Comparison of ENCODE assay signal across 18 cellular contexts in the genomic region with DNA sequence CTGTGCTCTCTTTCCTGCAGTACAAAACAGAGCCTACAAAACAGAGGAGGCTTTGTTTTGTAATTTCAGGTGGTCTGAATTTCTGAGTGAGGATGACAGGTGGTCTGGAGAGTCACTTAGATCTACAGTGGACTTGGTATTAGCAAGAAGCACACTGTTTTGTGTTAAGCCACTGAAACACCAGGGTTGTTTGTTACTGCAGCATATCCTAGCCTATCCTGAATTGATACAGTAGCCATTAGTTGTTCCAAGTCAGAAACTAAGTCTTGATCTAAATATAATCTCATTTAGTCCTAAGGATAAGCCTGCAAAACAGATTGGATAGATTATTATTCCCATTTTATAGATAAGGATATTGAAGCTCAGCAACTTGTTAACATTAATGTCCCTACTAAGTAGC.
DNase-seq lines count a peak whose midpoint lies in the region; TF ChIP-seq lines count a peak whose summit lies in the region.
"Had no signal": no experiment of that assay in that cellular context is flagged by ENCODE, and none has a peak within 500 bp of the region (broad histone marks: within the 10 kb centered on the region; RNA-seq: fewer than 3 reads in every experiment).

No MANE protein-coding gene starts in this region.

- peak overlapping the region in 6 of 11 experiments; percentile 33 to 77 (median 47); a peak in 10 of 22 replicates for H3K4me2 ChIP-seq in BLaER1 treated with 17β-estradiol and CSF1 and Interleukin-3, amounts not matched to agents 10 nM and 100 nM
- H3K4me2 ChIP-seq in Karpas-422 (ENCODE audit: low read depth, low read length, poor library complexity, severe bottlenecking): peak overlapping the region; percentile 61
- peak overlapping the region; percentile 1 for H3K4me2 ChIP-seq in SU-DHL-6 (ENCODE audit: low read depth, low read length, poor library complexity, severe bottlenecking)
- H3K4me2 ChIP-seq: A549 had no signal

- H3K9ac ChIP-seq in BLaER1 treated with 17β-estradiol and CSF1 and Interleukin-3, amounts not matched to agents 10 nM and 100 nM: no peak overlapping the region
- H3K9ac ChIP-seq in Karpas-422 (ENCODE audit: low read length): no peak overlapping the region
- no peak overlapping the region for H3K9ac ChIP-seq in SU-DHL-6 (ENCODE audit: low read length)
- H3K9ac ChIP-seq: GM23248 had no signal

- TF ChIP-seq CTCF in SU-DHL-6 (IDR thresholded peaks at IDR 0.05; ENCODE audit: insufficient read depth, low read length, poor library complexity, severe bottlenecking): no peak
- TF ChIP-seq CTCF in RWPE1 (conservative IDR thresholded peaks at IDR 0.05; ENCODE audit: low read depth): no peak

- H2AFZ ChIP-seq in Karpas-422 (ENCODE audit: low read length) (no peak overlapping the region), SU-DHL-6 (ENCODE audit: low read depth, low read length, severe bottlenecking) (no peak overlapping the region)
- H2AFZ ChIP-seq: GM23248 had no signal

- CTCF ChIA-PET in RWPE1 (lab: Yijun Ruan, JAX): interaction anchor here (1.6 kb wide), 1 partner anchor 10 kb away, joined by 4 read pairs; no protein-coding TSS in a partner anchor

- H3K9me3 ChIP-seq in BLaER1 treated with 17β-estradiol and CSF1 and Interleukin-3, amounts not matched to agents 10 nM and 100 nM (replicated peaks in 1 of 11): peaks cover 0 to 35% (median 30%) of the 10 kb centered on the region in 11 experiments; a peak in 19 of 22 replicates
- H3K9me3 ChIP-seq in Karpas-422 (ENCODE audit: low read length): no peaks in the 10 kb centered on the region
- no peaks in the 10 kb centered on the region for H3K9me3 ChIP-seq in SU-DHL-6 (ENCODE audit: insufficient read depth, low read length)
- H3K9me3 ChIP-seq: BE2C, Caco-2 had no signal

- H3K36me3 ChIP-seq in BLaER1 treated with 17β-estradiol and CSF1 and Interleukin-3, amounts not matched to agents 10 nM and 100 nM: peaks cover 51 to 94% (median 76%) of the 10 kb centered on the region in 11 experiments
- H3K36me3 ChIP-seq in Karpas-422 (ENCODE audit: insufficient read depth, low read length) (peaks cover 6% of the 10 kb centered on the region; the same call in 1 of the 2 replicates), SU-DHL-6 (ENCODE audit: low read length) (no peaks in the 10 kb centered on the region)

- H3K27me3 ChIP-seq in BLaER1 treated with 17β-estradiol and CSF1 and Interleukin-3, amounts not matched to agents 10 nM and 100 nM: no peaks in the 10 kb centered on the region
- H3K27me3 ChIP-seq in Karpas-422 (ENCODE audit: low read length): no peaks in the 10 kb centered on the region
- H3K27me3 ChIP-seq in SU-DHL-6 (ENCODE audit: low read length): no peaks in the 10 kb centered on the region
- H3K27me3 ChIP-seq: BE2C had no signal

- no peak overlapping the region for H3K4me3 ChIP-seq in BLaER1 treated with 17β-estradiol and CSF1 and Interleukin-3, amounts not matched to agents 10 nM and 100 nM
- H3K4me3 ChIP-seq in Karpas-422 (ENCODE audit: low read length) (no peak overlapping the region), SU-DHL-6 (ENCODE audit: insufficient read depth, low read length, poor library complexity, severe bottlenecking) (no peak overlapping the region)
- H3K4me3 ChIP-seq: A549, GM23248 had no signal

- no peak overlapping the region for H3K27ac ChIP-seq in BLaER1 treated with 17β-estradiol and CSF1 and Interleukin-3, amounts not matched to agents 10 nM and 100 nM
- H3K27ac ChIP-seq in Karpas-422 (ENCODE audit: low read length): peak overlapping the region; percentile 88
- H3K27ac ChIP-seq in SU-DHL-6 (ENCODE audit: low read depth, low read length): peak overlapping the region; percentile 99
- H3K27ac ChIP-seq in RWPE1: no peak overlapping the region
- H3K27ac ChIP-seq: C4-2B, GM23248 had no signal

- POLR2A ChIA-PET in RWPE1 (lab: Yijun Ruan, JAX; ENCODE audit: low non-redundant PET): no interaction called here

- DNase-seq in Karpas-422 (no peak), NCI-H1436 treated with DMSO at 0.1 percent for 48 hours (lab: John Stamatoyannopoulos, UW) (no peak), C1 segment of cervical spinal cord (lab: John Stamatoyannopoulos, UW) (no peak), RWPE1 (ENCODE audit: low spot score) (no peak)
- DNase-seq: 8988T; ACHN; BE2C; Caco-2; CD4-positive, CD25-positive, alpha-beta regulatory T cell; CD8-positive, alpha-beta T cell; DMS153; DND-41; GM23248; H7 had no signal

- H3K79me2 ChIP-seq in Karpas-422 (ENCODE audit: low read length) (peaks cover 4% of the 10 kb centered on the region; the same call in 1 of the 2 replicates), SU-DHL-6 (ENCODE audit: insufficient read depth, low read length) (no peaks in the 10 kb centered on the region)

- peaks cover 12 to 28% (median 16%) of the 10 kb centered on the region in 10 experiments; a peak in 19 of 20 replicates for H3K4me1 ChIP-seq in BLaER1 treated with 17β-estradiol and CSF1 and Interleukin-3, amounts not matched to agents 10 nM and 100 nM
- peaks cover 42% of the 10 kb centered on the region for H3K4me1 ChIP-seq in Karpas-422 (ENCODE audit: low read length)
- H3K4me1 ChIP-seq: BE2C had no signal

- H3K9me2 ChIP-seq in Karpas-422 (replicated peaks; ENCODE audit: insufficient read depth, low read length) (no peaks in the 10 kb centered on the region), SU-DHL-6 (replicated peaks; ENCODE audit: insufficient read depth, low read length) (no peaks in the 10 kb centered on the region)

- H4K20me1 ChIP-seq in BLaER1 treated with 17β-estradiol and CSF1 and Interleukin-3, amounts not matched to agents 10 nM and 100 nM: no peaks in the 10 kb centered on the region
- H4K20me1 ChIP-seq in Karpas-422 (ENCODE audit: insufficient read depth, low read depth, low read length): no peaks in the 10 kb centered on the region
- H4K20me1 ChIP-seq in SU-DHL-6 (ENCODE audit: low read depth, low read length): no peaks in the 10 kb centered on the region

- H3F3A ChIP-seq in SU-DHL-6 (ENCODE audit: insufficient read depth): peaks cover 25% of the 10 kb centered on the region; the same call in 1 of the 2 replicates

Comparison
In these comparisons a context has a peak if more than half of its experiments do, and no peak if none do; other contexts are left out.
1. H3K27ac ChIP-seq: peak in Karpas-422 (single experiment) and SU-DHL-6 (single experiment); none in BLaER1 treated with 17β-estradiol and CSF1 and Interleukin-3, amounts not matched to agents 10 nM and 100 nM (0 of 11) and RWPE1 (single experiment).
2. H3K4me2 ChIP-seq: peak in every context shown above with its lines; median percentile 61 in Karpas-422; 47 in BLaER1 treated with 17β-estradiol and CSF1 and Interleukin-3, amounts not matched to agents 10 nM and 100 nM; 1 in SU-DHL-6.